In the genomic region with DNA sequence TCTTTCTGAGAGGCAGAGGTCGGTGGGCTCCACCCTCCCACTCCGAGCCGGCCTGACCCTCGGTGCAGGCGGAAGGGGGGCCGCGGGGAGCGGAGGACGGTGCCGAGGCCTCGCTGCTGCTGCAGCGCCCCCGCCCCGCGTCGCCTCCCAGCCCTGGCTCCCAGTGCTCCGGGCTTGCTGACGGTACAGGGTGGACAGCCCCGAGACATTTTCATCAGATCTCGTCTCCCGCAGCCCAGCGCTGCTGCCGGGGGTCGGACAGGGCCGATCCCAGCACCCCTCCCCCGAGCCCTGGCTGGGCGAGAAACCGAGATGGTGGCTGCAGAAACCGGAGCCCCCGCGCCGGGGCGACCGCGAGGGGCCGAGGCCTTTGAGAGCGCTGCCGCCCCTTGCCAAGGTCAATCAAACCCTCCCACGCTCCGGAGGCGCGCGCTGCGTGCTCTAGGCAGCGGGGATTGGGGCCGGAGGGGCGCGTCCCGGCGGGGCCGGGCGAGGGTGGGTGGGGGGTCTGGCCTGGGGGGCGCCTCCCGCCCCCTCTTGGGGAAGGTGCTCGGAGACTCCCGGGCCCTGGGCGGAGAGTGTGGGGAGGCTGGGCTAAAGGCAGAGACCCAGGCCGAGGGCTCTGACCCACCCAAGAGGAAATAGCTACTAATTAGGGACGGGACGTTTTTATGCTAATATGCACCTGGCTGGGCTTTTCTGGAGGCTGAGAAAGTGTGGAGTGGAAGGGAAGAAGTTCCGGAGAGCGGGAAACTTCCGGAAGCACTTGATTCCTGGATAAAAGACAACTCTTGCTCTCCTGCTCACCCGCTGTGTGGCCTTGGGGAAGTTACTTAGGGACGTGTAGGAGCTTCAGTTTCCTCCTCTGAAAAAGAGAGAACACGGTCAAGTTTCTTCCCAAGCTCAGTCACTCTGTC, we compare ENCODE assay signal across 8 cellular contexts. TPM values are rescaled to one million over a fixed set of nuclear protein-coding genes. Genes with fewer than 3 reads are reported as not detected.
DNase-seq lines count a peak whose midpoint lies in the region; ATAC-seq and TF ChIP-seq lines count a peak whose summit lies in the region.

No MANE protein-coding gene starts in this region.

- no peaks in the 10 kb centered on the region for H3K36me3 Mint-ChIP-seq in brain
- H3K36me3 Mint-ChIP-seq in stimulated activated memory B cell treated with anti-CD40 and anti-IgM and Interleukin-4, amounts not matched to agents 10 μg/mL and 1 μg/mL and 100 μg/mL, for 72 hours: no peaks in the 10 kb centered on the region

- ATAC-seq in left lobe of liver (peak; percentile 43), HG02885 (IDR thresholded peaks at IDR 0.05; ENCODE audit: poor library complexity, unreplicated experiment) (no peak), HG03159 (IDR thresholded peaks at IDR 0.05; ENCODE audit: unreplicated experiment) (no peak)
- no peak for ATAC-seq in stimulated activated memory B cell treated with anti-CD40 and anti-IgM and Interleukin-4, amounts not matched to agents 10 μg/mL and 1 μg/mL and 100 μg/mL, for 72 hours

- peaks cover 0 to 6% (median 0%) of the 10 kb centered on the region in 5 experiments for H3K9me3 Mint-ChIP-seq in brain
- no peaks in the 10 kb centered on the region for H3K9me3 Mint-ChIP-seq in stimulated activated memory B cell treated with anti-CD40 and anti-IgM and Interleukin-4, amounts not matched to agents 10 μg/mL and 1 μg/mL and 100 μg/mL, for 72 hours

- in situ Hi-C loops in KBM-7 (cut with MboI; ENCODE audit: low pct_unique_long_range_greater_than_20kb, low sequenced_read_pairs): no loop called here

- H3K27ac Mint-ChIP-seq in brain: peak overlapping the region in 4 of 5 experiments; percentile 14 to 83 (median 50)
- no peak overlapping the region for H3K27ac Mint-ChIP-seq in stimulated activated memory B cell treated with anti-CD40 and anti-IgM and Interleukin-4, amounts not matched to agents 10 μg/mL and 1 μg/mL and 100 μg/mL, for 72 hours

- peak; percentile 68 for DNase-seq in KBM-7
- DNase-seq in left lobe of liver (ENCODE audit: low spot score): no peak
- DNase-seq in NCI-H1694 treated with DMSO at 0.1 percent for 48 hours (lab: John Stamatoyannopoulos, UW): no peak
- no peak for DNase-seq in activated CD4-positive, alpha-beta T cell treated with anti-CD3 and anti-CD28 coated beads for 4 hours

- H3K27me3 Mint-ChIP-seq in brain: peaks cover 63% of the 10 kb centered on the region
- peaks cover 70% of the 10 kb centered on the region for H3K27me3 Mint-ChIP-seq in stimulated activated memory B cell treated with anti-CD40 and anti-IgM and Interleukin-4, amounts not matched to agents 10 μg/mL and 1 μg/mL and 100 μg/mL, for 72 hours

- H3K4me3 Mint-ChIP-seq in brain: peak overlapping the region in 4 of 5 experiments; percentile 45 to 79 (median 63)
- H3K4me3 Mint-ChIP-seq in stimulated activated memory B cell treated with anti-CD40 and anti-IgM and Interleukin-4, amounts not matched to agents 10 μg/mL and 1 μg/mL and 100 μg/mL, for 72 hours: peak overlapping the region; percentile 52

- peaks cover 48% of the 10 kb centered on the region for H3K4me1 Mint-ChIP-seq in brain
- peaks cover 25% of the 10 kb centered on the region for H3K4me1 Mint-ChIP-seq in stimulated activated memory B cell treated with anti-CD40 and anti-IgM and Interleukin-4, amounts not matched to agents 10 μg/mL and 1 μg/mL and 100 μg/mL, for 72 hours

- TF ChIP-seq CTCF in brain (conservative IDR thresholded peaks at IDR 0.05): peak in 1 of 2 experiments; percentile 33

RNA-seq across cellular contexts. Expression of a gene that starts 42.7 kb away (rescaled TPM):
- 17.0 TPM for polyA plus RNA-seq in brain (ENCODE audit: insufficient read depth, low read depth, low replicate concordance)
- 0.65 TPM for total RNA-seq in left lobe of liver
